In genomic region chr5:103120607-103121200, GRCh38 we compare ENCODE assay signal across 8 cellular contexts. TPM values are rescaled to one million over a fixed set of nuclear protein-coding genes. Genes with fewer than 3 reads are reported as not detected.
DNase-seq lines count a peak whose midpoint lies in the region; ATAC-seq and TF ChIP-seq lines count a peak whose summit lies in the region.

No MANE protein-coding gene starts in this region.

- TF ChIP-seq CTCF in WERI-Rb-1 (IDR thresholded peaks at IDR 0.05; ENCODE audit: low read depth, low read length) (no peak), fibroblast of the aortic adventitia (IDR thresholded peaks at IDR 0.05; ENCODE audit: insufficient read depth, low read length) (no peak), osteoblast (IDR thresholded peaks at IDR 0.05; ENCODE audit: extremely low read depth, low read depth, low read length) (no peak), GM13976 (IDR thresholded peaks at IDR 0.05; ENCODE audit: borderline replicate concordance, control extremely low read depth, extremely low read depth, insufficient read depth, missing control alignments) (no peak)

- no peaks in the 10 kb centered on the region for H3K9me3 ChIP-seq in WERI-Rb-1 (ENCODE audit: severe bottlenecking)
- no peaks in the 10 kb centered on the region for H3K9me3 ChIP-seq in osteoblast (ENCODE audit: low read depth, low read length)

- H3K27ac ChIP-seq in WERI-Rb-1 (peak overlapping the region; percentile 97), osteoblast (ENCODE audit: low read depth, low read length) (peak overlapping the region; percentile 98)

- in situ Hi-C loops in GM13976 (cut with MboI; ENCODE audit: low sequenced_read_pairs, unreplicated experiment) = loop anchor here (25.0 kb wide), 1 partner anchor 333 kb away; no protein-coding TSS in a partner anchor

- no peaks in the 10 kb centered on the region for H4K20me1 ChIP-seq in osteoblast (ENCODE audit: insufficient read depth, low read length)

- peak overlapping the region; percentile 97 for H2AFZ ChIP-seq in osteoblast (ENCODE audit: low read length)

- H3K4me1 ChIP-seq in osteoblast (ENCODE audit: insufficient read depth, low read length) = peaks cover 7% of the 10 kb centered on the region

- H3K4me3 ChIP-seq in WERI-Rb-1 (ENCODE audit: low read depth, low read length) (peak overlapping the region; percentile 98), fibroblast of the aortic adventitia (ENCODE audit: low read depth, low read length) (peak overlapping the region; percentile 98), osteoblast (ENCODE audit: insufficient read depth, low read length) (peak overlapping the region; percentile 90)

- peaks cover 80% of the 10 kb centered on the region for H3K79me2 ChIP-seq in osteoblast (ENCODE audit: insufficient read depth, low read length)

- DNase-seq in EL (peak; percentile 43), WERI-Rb-1 (peak; percentile 11), fibroblast of the aortic adventitia (ENCODE audit: low read depth) (peak; percentile 14), osteoblast (ENCODE audit: insufficient read length, low spot score, missing footprints) (no peak), GM13976 (ENCODE audit: low spot score) (no peak), NCI-H2196 treated with DMSO at 0.1 percent for 48 hours (lab: John Stamatoyannopoulos, UW; ENCODE audit: unreplicated experiment) (no peak)

- H3K27me3 ChIP-seq in WERI-Rb-1 (ENCODE audit: insufficient read depth, low read depth, severe bottlenecking) = no peaks in the 10 kb centered on the region
- no peaks in the 10 kb centered on the region for H3K27me3 ChIP-seq in osteoblast (ENCODE audit: insufficient read depth, low read length)

- ATAC-seq in HG03025 (IDR thresholded peaks at IDR 0.05; ENCODE audit: low FRiP score, unreplicated experiment) = peak; percentile 2
- ATAC-seq in HG03045 (IDR thresholded peaks at IDR 0.05; ENCODE audit: unreplicated experiment) = no peak

- H3K4me2 ChIP-seq in osteoblast (ENCODE audit: insufficient read depth, low read length) = peak overlapping the region; percentile 88

- H3K36me3 ChIP-seq in WERI-Rb-1 (no peaks in the 10 kb centered on the region), osteoblast (ENCODE audit: insufficient read depth, low read length) (no peaks in the 10 kb centered on the region)

RNA-seq across cellular contexts. Expression of gene PPIP5K2, which starts 0.6 kb away (rescaled TPM):
- total RNA-seq in fibroblast of the aortic adventitia (ENCODE audit: low replicate concordance) (32.1 and 71.9 TPM in 2 replicates), osteoblast (78.5 and 89.3 TPM in 2 replicates)

RNA-seq across cellular contexts. Expression of gene GIN1, which starts 0.8 kb away (rescaled TPM):
- 11.0 and 14.4 TPM in 2 replicates for total RNA-seq in fibroblast of the aortic adventitia (ENCODE audit: low replicate concordance)
- total RNA-seq in osteoblast = 5.1 and 6.2 TPM in 2 replicates

Comparison
In these comparisons a context has a peak if more than half of its experiments do, and no peak if none do; other contexts are left out.
1. DNase-seq: peak in EL (single experiment), WERI-Rb-1 (single experiment) and fibroblast of the aortic adventitia (single experiment); none in osteoblast (single experiment), GM13976 (single experiment) and NCI-H2196 treated with DMSO at 0.1 percent for 48 hours (single experiment).
2. Peak in every context shown above with its lines, with median percentiles within 50 percentile points of each other: H3K4me3 ChIP-seq.